In the genomic region with DNA sequence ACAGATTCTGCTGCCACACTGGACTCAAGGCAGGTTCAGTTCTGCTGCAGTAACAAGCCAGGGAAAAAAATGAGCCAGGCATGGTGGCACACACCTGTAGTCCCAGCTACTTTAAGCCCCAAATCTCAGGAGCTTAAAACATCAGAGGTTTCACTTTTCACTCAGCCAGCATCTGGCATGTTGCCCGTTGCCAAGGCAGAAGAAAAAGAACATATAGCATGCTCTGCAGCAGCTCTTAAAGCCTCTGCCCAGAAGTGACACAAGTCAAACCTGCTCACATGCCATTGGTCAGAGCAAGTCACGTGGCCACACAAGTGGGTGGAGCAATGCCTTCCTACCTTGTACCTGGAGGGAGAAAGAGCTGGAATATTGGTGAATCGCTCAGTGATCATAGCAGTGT, we compare ENCODE assay signal across 8 cellular contexts. TPM values are rescaled to one million over a fixed set of nuclear protein-coding genes. Genes with fewer than 3 reads are reported as not detected.
DNase-seq lines count a peak whose midpoint lies in the region; ATAC-seq and TF ChIP-seq lines count a peak whose summit lies in the region.

No MANE protein-coding gene starts in this region.

- TF ChIP-seq POLR2A in tibial nerve (IDR thresholded peaks at IDR 0.05) = no peak

- H3K27me3 ChIP-seq in GM06990 (replicated peaks; ENCODE audit: control insufficient read depth, insufficient read depth, low read length) (no peaks in the 10 kb centered on the region), tibial nerve (no peaks in the 10 kb centered on the region)
- H3K27me3 ChIP-seq in naive thymus-derived CD4-positive, alpha-beta T cell (ENCODE audit: control insufficient read depth in 2 of 2, insufficient read depth in 2 of 2, low read length in 2 of 2) = no peaks in the 10 kb centered on the region

- TF ChIP-seq CTCF in GM06990 (IDR thresholded peaks at IDR 0.05; ENCODE audit: insufficient read depth, low read length, poor library complexity, severe bottlenecking) (no peak), endothelial cell (IDR thresholded peaks at IDR 0.05; ENCODE audit: unreplicated experiment) (no peak), tibial nerve (IDR thresholded peaks at IDR 0.05) (no peak)

- peak; percentile 52 for ATAC-seq in HG03175 (IDR thresholded peaks at IDR 0.05; ENCODE audit: unreplicated experiment)
- ATAC-seq in naive thymus-derived CD4-positive, alpha-beta T cell = peak; percentile 68

- peaks cover 19% of the 10 kb centered on the region for H3K4me1 Mint-ChIP-seq in endothelial cell (ENCODE audit: unreplicated experiment)
- H3K4me1 Mint-ChIP-seq in naive thymus-derived CD4-positive, alpha-beta T cell = peaks cover 53 to 81% (median 65%) of the 10 kb centered on the region in 7 donors

- H3K9me3 Mint-ChIP-seq in endothelial cell (ENCODE audit: unreplicated experiment) = no peaks in the 10 kb centered on the region
- peaks cover 0 to 2% (median 0%) of the 10 kb centered on the region in 11 donors for H3K9me3 Mint-ChIP-seq in naive thymus-derived CD4-positive, alpha-beta T cell

- H3K36me3 ChIP-seq in GM06990 (ENCODE audit: control insufficient read depth, insufficient read depth, low read length) (no peaks in the 10 kb centered on the region), tibial nerve (no peaks in the 10 kb centered on the region)
- H3K36me3 ChIP-seq in naive thymus-derived CD4-positive, alpha-beta T cell (ENCODE audit: control insufficient read depth in 2 of 3, insufficient read depth in 3 of 3, low read length in 3 of 3) = no peaks in the 10 kb centered on the region

- intact Hi-C loops in naive thymus-derived CD4-positive, alpha-beta T cell (cut with micrococcal nuclease) = loop anchor here (1.0 to 10.0 kb wide), 6 partner anchors 11 to 1584 kb away; a partner anchor contains a TSS

- 40 to 41% methylated on average over 3 of the region's 3 CpGs for WGBS in tibial nerve, 2 donors

- H3K4me3 ChIP-seq in GM06990 (replicated peaks; ENCODE audit: low read depth, low read length) (no peak overlapping the region), tibial nerve (no peak overlapping the region)
- H3K4me3 ChIP-seq in naive thymus-derived CD4-positive, alpha-beta T cell (ENCODE audit: low read length) = peak overlapping the region; percentile 44

- no peaks in the 10 kb centered on the region for H3K9me3 ChIP-seq in naive thymus-derived CD4-positive, alpha-beta T cell (ENCODE audit: control insufficient read depth in 2 of 3, low read length in 3 of 3)
- H3K9me3 ChIP-seq in tibial nerve = no peaks in the 10 kb centered on the region

- peaks cover 11% of the 10 kb centered on the region for H3K27me3 Mint-ChIP-seq in endothelial cell (ENCODE audit: unreplicated experiment)
- no peaks in the 10 kb centered on the region for H3K27me3 Mint-ChIP-seq in naive thymus-derived CD4-positive, alpha-beta T cell

- H3K4me3 Mint-ChIP-seq in endothelial cell (ENCODE audit: unreplicated experiment) = no peak overlapping the region
- H3K4me3 Mint-ChIP-seq in naive thymus-derived CD4-positive, alpha-beta T cell = peak overlapping the region; percentile 54 to 90 (median 78)

- no peak overlapping the region for H3K27ac Mint-ChIP-seq in endothelial cell (ENCODE audit: unreplicated experiment)
- peak overlapping the region; percentile 93 to 100 (median 98) for H3K27ac Mint-ChIP-seq in naive thymus-derived CD4-positive, alpha-beta T cell

- POLR2A ChIA-PET in naive thymus-derived CD4-positive, alpha-beta T cell (lab: Charles Lee) = interaction anchor here (0.6 to 23.0 kb wide), 9 partner anchors 8 to 263 kb away, joined by 3 to 433 read pairs (median 5); a partner anchor contains a TSS

- H3K4me1 ChIP-seq in naive thymus-derived CD4-positive, alpha-beta T cell (ENCODE audit: control insufficient read depth in 2 of 2, insufficient read depth in 2 of 2, low read length in 2 of 2) = peaks cover 55 to 80% of the 10 kb centered on the region in 2 donors
- peaks cover 0 to 34% (median 23%) of the 10 kb centered on the region in 4 donors for H3K4me1 ChIP-seq in tibial nerve

- no peak for TF ChIP-seq EP300 in tibial nerve (IDR thresholded peaks at IDR 0.05)

- CTCF ChIA-PET in naive thymus-derived CD4-positive, alpha-beta T cell (lab: Charles Lee) = interaction anchor here (1.0 to 6.6 kb wide), 7 partner anchors 8 to 40 kb away, joined by 3 to 82 read pairs (median 7); a partner anchor contains a TSS

- no peaks in the 10 kb centered on the region for H3K36me3 Mint-ChIP-seq in endothelial cell (ENCODE audit: low read depth, unreplicated experiment)
- H3K36me3 Mint-ChIP-seq in naive thymus-derived CD4-positive, alpha-beta T cell = peaks cover 0 to 11% (median 0%) of the 10 kb centered on the region in 5 donors

- H3K27ac ChIP-seq in naive thymus-derived CD4-positive, alpha-beta T cell (ENCODE audit: low read depth, low read length) = peak overlapping the region; percentile 99
- H3K27ac ChIP-seq in tibial nerve = peak overlapping the region in 1 of 4 donors; percentile 63

- DNase-seq in GM06990 (ENCODE audit: extremely low read depth, insufficient read length) = peak; percentile 81
- peak; percentile 93 for DNase-seq in NCI-H69 (lab: John Stamatoyannopoulos, UW)
- DNase-seq in activated CD8-positive, alpha-beta memory T cell treated with anti-CD3 and anti-CD28 coated beads, Interleukin-2, amount 50 U/mL, for 1 hour (ENCODE audit: extremely low read depth) = peak; percentile 81
- peak; percentile 17 for DNase-seq in endothelial cell (ENCODE audit: low spot score)
- peak; percentile 76 to 96 (median 93) for DNase-seq in naive thymus-derived CD4-positive, alpha-beta T cell
- DNase-seq in tibial nerve (ENCODE audit: low spot score in 2 of 2) = peak; percentile 34 to 64
- no peak for DNase-seq in foreskin melanocyte

RNA-seq across cellular contexts. Expression of a gene that starts 14.7 kb away (rescaled TPM):
- total RNA-seq in endothelial cell (ENCODE audit: unreplicated experiment) (12.8 TPM), tibial nerve (10 to 100 TPM; 22.0 to 40.9 (median 27.7) TPM)
- 1,000 to 10,000 TPM in 1 of 5 experiments, 100 to 1,000 TPM in 4; 128 to 1,529 (median 215) TPM for total RNA-seq in naive thymus-derived CD4-positive, alpha-beta T cell
- 100 to 1,000 TPM; 122 to 214 TPM for polyA plus RNA-seq in naive thymus-derived CD4-positive, alpha-beta T cell

RNA-seq across cellular contexts. Expression of a gene that starts 52.6 kb away (rescaled TPM):
- total RNA-seq in endothelial cell (ENCODE audit: unreplicated experiment) = 81.1 TPM
- 100 to 1,000 TPM; 135 to 288 (median 215) TPM for total RNA-seq in naive thymus-derived CD4-positive, alpha-beta T cell
- polyA plus RNA-seq in naive thymus-derived CD4-positive, alpha-beta T cell = 100 to 1,000 TPM in 1 of 2 donors, 10 to 100 TPM in 1; 98.6 to 134 TPM
- 100 to 1,000 TPM in 2 of 4 donors, 10 to 100 TPM in 2; 60.7 to 136 (median 92.6) TPM for total RNA-seq in tibial nerve
